ENCODE assay signal across 1 cellular context in the genomic region with DNA sequence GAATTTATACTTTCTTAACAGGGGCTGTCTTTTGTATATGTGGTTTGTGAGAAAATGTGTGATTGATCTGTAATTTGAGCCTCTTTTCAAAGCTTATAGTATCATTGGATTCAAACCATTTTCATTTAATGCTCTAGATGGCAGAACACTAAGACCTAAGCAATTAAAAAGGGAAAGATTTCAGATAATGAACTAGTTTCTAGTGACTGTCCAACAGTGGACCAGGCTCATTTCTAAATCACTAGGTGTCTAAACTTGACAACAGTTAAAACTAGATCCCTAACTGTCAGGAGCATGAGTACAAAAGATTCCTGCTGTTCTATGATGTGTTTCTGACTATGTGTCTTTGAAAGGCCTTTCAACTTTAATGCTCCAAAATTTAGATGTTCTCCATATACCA.
A peak's percentile ranks its signal among the peaks of the same experiment; 100 is the strongest.
TF ChIP-seq lines count a peak whose summit lies in the region.

No MANE protein-coding gene starts in this region.

TF ChIP-seq in GM12878, 131 proteins besides CTCF, POLR2A, EP300 and RAD21:
- TF ChIP-seq, protein P1, sequence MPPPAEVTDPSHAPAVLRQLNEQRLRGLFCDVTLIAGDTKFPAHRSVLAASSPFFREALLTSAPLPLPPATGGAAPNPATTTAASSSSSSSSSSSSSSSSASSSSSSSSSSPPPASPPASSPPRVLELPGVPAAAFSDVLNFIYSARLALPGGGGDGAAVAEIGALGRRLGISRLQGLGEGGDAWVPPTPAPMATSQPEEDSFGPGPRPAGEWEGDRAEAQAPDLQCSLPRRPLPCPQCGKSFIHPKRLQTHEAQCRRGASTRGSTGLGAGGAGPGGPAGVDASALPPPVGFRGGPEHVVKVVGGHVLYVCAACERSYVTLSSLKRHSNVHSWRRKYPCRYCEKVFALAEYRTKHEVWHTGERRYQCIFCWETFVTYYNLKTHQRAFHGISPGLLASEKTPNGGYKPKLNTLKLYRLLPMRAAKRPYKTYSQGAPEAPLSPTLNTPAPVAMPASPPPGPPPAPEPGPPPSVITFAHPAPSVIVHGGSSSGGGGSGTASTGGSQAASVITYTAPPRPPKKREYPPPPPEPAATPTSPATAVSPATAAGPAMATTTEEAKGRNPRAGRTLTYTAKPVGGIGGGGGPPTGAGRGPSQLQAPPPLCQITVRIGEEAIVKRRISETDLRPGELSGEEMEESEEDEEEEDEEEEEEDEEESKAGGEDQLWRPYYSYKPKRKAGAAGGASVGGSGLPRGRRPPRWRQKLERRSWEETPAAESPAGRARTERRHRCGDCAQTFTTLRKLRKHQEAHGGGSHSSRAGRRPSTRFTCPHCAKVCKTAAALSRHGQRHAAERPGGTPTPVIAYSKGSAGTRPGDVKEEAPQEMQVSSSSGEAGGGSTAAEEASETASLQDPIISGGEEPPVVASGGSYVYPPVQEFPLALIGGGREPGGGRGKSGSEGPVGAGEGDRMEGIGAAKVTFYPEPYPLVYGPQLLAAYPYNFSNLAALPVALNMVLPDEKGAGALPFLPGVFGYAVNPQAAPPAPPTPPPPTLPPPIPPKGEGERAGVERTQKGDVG (CRISPR knock-in tag; IDR thresholded peaks at IDR 0.05): peak; percentile 47; the same call in 1 of the 2 replicates
- no peak for TF ChIP-seq CREB1 (IDR thresholded peaks at IDR 0.05; ENCODE audit: low read depth)
- TF ChIP-seq MTA3 (IDR thresholded peaks at IDR 0.05; ENCODE audit: borderline replicate concordance, low read length): peak; percentile 21; the same call in 1 of the 2 replicates
- TF ChIP-seq, protein P2, sequence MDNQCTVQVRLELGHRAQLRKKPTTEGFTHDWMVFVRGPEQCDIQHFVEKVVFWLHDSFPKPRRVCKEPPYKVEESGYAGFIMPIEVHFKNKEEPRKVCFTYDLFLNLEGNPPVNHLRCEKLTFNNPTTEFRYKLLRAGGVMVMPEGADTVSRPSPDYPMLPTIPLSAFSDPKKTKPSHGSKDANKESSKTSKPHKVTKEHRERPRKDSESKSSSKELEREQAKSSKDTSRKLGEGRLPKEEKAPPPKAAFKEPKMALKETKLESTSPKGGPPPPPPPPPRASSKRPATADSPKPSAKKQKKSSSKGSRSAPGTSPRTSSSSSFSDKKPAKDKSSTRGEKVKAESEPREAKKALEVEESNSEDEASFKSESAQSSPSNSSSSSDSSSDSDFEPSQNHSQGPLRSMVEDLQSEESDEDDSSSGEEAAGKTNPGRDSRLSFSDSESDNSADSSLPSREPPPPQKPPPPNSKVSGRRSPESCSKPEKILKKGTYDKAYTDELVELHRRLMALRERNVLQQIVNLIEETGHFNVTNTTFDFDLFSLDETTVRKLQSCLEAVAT (IDR thresholded peaks at IDR 0.05): 0 out of 2 replicates have a peak, but pooled peaks have one; percentile 13
- TF ChIP-seq, protein P3, sequence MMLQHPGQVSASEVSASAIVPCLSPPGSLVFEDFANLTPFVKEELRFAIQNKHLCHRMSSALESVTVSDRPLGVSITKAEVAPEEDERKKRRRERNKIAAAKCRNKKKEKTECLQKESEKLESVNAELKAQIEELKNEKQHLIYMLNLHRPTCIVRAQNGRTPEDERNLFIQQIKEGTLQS (IDR thresholded peaks at IDR 0.05; ENCODE audit: borderline replicate concordance, extremely low read depth, low read depth, low read length): no peak
- 0 out of 2 replicates have a peak, but pooled peaks have one; percentile 6 for TF ChIP-seq BMI1 (IDR thresholded peaks at IDR 0.05; ENCODE audit: borderline replicate concordance)
